30 cellular contexts compared by ENCODE assay signal in genomic region chr11:134432776-134433175, GRCh38. TPM values are rescaled to one million over a fixed set of nuclear protein-coding genes. Genes with fewer than 3 reads are reported as not detected.
"Had no signal": no experiment of that assay in that cellular context is flagged by ENCODE, and none has a peak within 500 bp of the region (broad histone marks: within the 10 kb centered on the region; RNA-seq: fewer than 3 reads in every experiment).

No MANE protein-coding gene starts in this region.

- H3K27ac ChIP-seq: adrenal gland, breast epithelium, cardiac muscle cell, epithelial cell of prostate, esophagus squamous epithelium, VCaP had no signal

- H3K36me3 ChIP-seq: adrenal gland, breast epithelium, cardiac muscle cell, esophagus squamous epithelium had no signal

- DNase-seq: activated B cell treated with CpG ODN at 0.5 μM for 24 hours; activated CD4-positive, alpha-beta T cell treated with anti-CD3 and anti-CD28 coated beads for 48 hours; activated CD4-positive, alpha-beta T cell treated with anti-CD3 and anti-CD28 coated beads, Interleukin-2, amount 50 U/mL, for 1 hour; activated CD4-positive, alpha-beta T cell treated with anti-CD3 and anti-CD28 coated beads, Interleukin-2, amount 50 U/mL, for 48 hours; activated CD8-positive, alpha-beta memory T cell treated with anti-CD3 and anti-CD28 coated beads, Interleukin-2, amount 10 ng/mL, durations not matched to agents 7 days and 5 days; activated CD8-positive, alpha-beta memory T cell treated with anti-CD3 and anti-CD28 coated beads, Interleukin-2, amount 50 U/mL, for 4 hours; activated CD8-positive, alpha-beta T cell treated with anti-CD3 and anti-CD28 coated beads, Interleukin-2, amount 10 ng/mL, durations not matched to agents 7 days and 5 days; activated effector memory CD4-positive, alpha-beta T cell treated with anti-CD3 and anti-CD28 coated beads, Interleukin-2, amount 50 U/mL, for 16 hours; activated naive CD4-positive, alpha-beta T cell treated with anti-CD3 and anti-CD28 coated beads for 36 hours; activated naive CD8-positive, alpha-beta T cell treated with anti-CD3 and anti-CD28 coated beads for 36 hours; activated naive CD8-positive, alpha-beta T cell treated with anti-CD3 and anti-CD28 coated beads, Interleukin-2, amount 50 U/mL, for 24 hours; activated T-cell treated with anti-CD3 and anti-CD28 coated beads, Interleukin-2, amount 50 U/mL, for 1 hour; activated T-cell treated with anti-CD3 and anti-CD28 coated beads, Interleukin-2, amount 50 U/mL, for 48 hours; adrenal gland; amygdala; aorta; cortex of kidney; dermis blood vessel endothelial cell; effector CD8-positive, alpha-beta T cell; esophagus squamous epithelium; foreskin melanocyte; glutamatergic neuron; T-helper 2 cell had no signal

- H3K27me3 ChIP-seq: adrenal gland, cardiac muscle cell had no signal

- H3K9me3 ChIP-seq: adrenal gland, breast epithelium, esophagus squamous epithelium had no signal

- ATAC-seq: activated CD4-positive, CD25-positive, alpha-beta regulatory T cell treated with anti-CD3 and anti-CD28 coated beads, Interleukin-2, amount 50 U/mL, for 24 hours; activated CD8-positive, alpha-beta memory T cell treated with anti-CD3 and anti-CD28 coated beads, Interleukin-2, amount 10 ng/mL, durations not matched to agents 7 days and 5 days; activated CD8-positive, alpha-beta T cell treated with anti-CD3 and anti-CD28 coated beads, Interleukin-2, amount 10 ng/mL, durations not matched to agents 7 days and 5 days; activated naive CD8-positive, alpha-beta T cell treated with anti-CD3 and anti-CD28 coated beads, Interleukin-2, amount 50 U/mL, for 24 hours had no signal

- H3K4me3 ChIP-seq: adrenal gland, breast epithelium, cardiac muscle cell, esophagus squamous epithelium had no signal

RNA-seq across cellular contexts. Expression of gene B3GAT1, which starts 20.7 kb away (rescaled TPM):
- total RNA-seq: activated B cell treated with CpG ODN at 0.5 μM for 24 hours, dermis blood vessel endothelial cell, endothelial cell of umbilical vein, fibroblast of villous mesenchyme had no signal
